In the genomic region with DNA sequence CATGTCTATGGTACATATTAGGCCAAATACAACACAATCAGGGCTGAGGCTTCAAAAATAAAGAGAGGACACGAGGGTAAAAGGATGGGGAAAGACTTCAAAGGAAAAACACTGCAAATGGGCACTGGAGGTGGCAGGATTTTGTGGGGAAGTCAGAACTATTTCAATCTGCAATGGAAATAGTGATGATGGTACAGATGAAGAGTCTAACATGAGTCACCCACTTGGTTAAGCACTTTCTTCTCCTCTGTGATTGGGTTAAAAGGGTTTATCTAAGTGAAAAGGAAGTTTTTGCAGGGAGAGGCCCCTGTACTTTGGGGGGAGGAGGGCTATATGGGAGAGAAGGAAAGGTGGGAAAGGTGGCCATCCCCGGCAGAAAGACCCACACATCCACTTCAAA, we compare ENCODE assay signal across 6 cellular contexts. TPM values are rescaled to one million over a fixed set of nuclear protein-coding genes. Genes with fewer than 3 reads are reported as not detected.
"Had no signal": no experiment of that assay in that cellular context is flagged by ENCODE, and none has a peak within 500 bp of the region (broad histone marks: within the 10 kb centered on the region; RNA-seq: fewer than 3 reads in every experiment).

No MANE protein-coding gene starts in this region.

- H3K4me1 ChIP-seq: HAP-1 had no signal

- H3K9me3 ChIP-seq: HAP-1 had no signal

- H3K36me3 ChIP-seq: HAP-1 had no signal

- DNase-seq: GOT3, H7, IMR-90 had no signal

- ATAC-seq: HCT116, K562 had no signal

- H3K4me3 ChIP-seq: HAP-1, K562 had no signal

RNA-seq across cellular contexts. Expression of a gene that starts 4.5 kb away (rescaled TPM):
- total RNA-seq: K562 had no signal
- polyA plus RNA-seq: K562 had no signal
